In the genomic region with DNA sequence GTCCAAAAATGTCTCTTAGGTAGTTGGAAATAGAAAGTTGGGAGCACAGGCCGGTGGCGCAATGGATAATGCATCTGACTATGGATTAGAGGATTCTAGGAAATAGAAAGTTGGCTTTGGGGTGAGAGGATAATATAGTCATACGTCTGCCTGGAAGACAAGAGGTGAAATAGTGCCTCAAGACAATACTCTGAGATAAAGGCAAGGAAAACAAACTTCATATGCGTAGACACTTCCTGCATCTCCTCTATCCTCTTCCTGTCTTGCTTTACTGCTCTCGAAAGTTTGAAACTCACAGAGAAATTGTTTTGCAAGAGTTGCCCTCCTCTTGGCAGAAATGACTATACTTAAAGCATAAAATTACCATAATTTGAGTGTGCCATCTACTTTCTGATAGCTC, we compare ENCODE assay signal across 18 cellular contexts.
DNase-seq lines count a peak whose midpoint lies in the region; TF ChIP-seq lines count a peak whose summit lies in the region.
"Had no signal": no experiment of that assay in that cellular context is flagged by ENCODE, and none has a peak within 500 bp of the region (broad histone marks: within the 10 kb centered on the region; RNA-seq: fewer than 3 reads in every experiment).

No MANE protein-coding gene starts in this region.

- DNase-seq in SK-N-MC (ENCODE audit: low read depth, low spot score): no peak
- DNase-seq in endothelial cell (ENCODE audit: low spot score): no peak
- DNase-seq in fibroblast of pulmonary artery (ENCODE audit: low read depth): peak; percentile 75
- peak; percentile 15 for DNase-seq in osteoblast (ENCODE audit: insufficient read length, low spot score, missing footprints)
- DNase-seq in NCI-H146 (lab: John Stamatoyannopoulos, UW): no peak
- DNase-seq in C1 segment of cervical spinal cord (lab: John Stamatoyannopoulos, UW): no peak
- no peak for DNase-seq in NCI-H2029 treated with DMSO at 0.1 percent for 48 hours (lab: John Stamatoyannopoulos, UW)
- DNase-seq: 8988T; ACHN; BE2C; Caco-2; Calu3; CD4-positive, alpha-beta T cell; CD8-positive, alpha-beta T cell; DMS79 treated with DMSO at 0.1 percent for 48 hours; GF-D8 had no signal

- no peak overlapping the region for H3K4me2 ChIP-seq in osteoblast (ENCODE audit: insufficient read depth, low read length)
- H3K4me2 ChIP-seq: BLaER1 had no signal

- H2AFZ ChIP-seq in osteoblast (ENCODE audit: low read length): no peak overlapping the region

- no peaks in the 10 kb centered on the region for H3K27me3 ChIP-seq in osteoblast (ENCODE audit: insufficient read depth, low read length)
- H3K27me3 ChIP-seq: BE2C, BLaER1 had no signal

- TF ChIP-seq CTCF in endothelial cell (IDR thresholded peaks at IDR 0.05; ENCODE audit: unreplicated experiment) (no peak), fibroblast of pulmonary artery (IDR thresholded peaks at IDR 0.05; ENCODE audit: low read length, missing control alignments) (no peak), osteoblast (IDR thresholded peaks at IDR 0.05; ENCODE audit: extremely low read depth, low read depth, low read length) (no peak)

- peak overlapping the region; percentile 82 for H3K27ac Mint-ChIP-seq in endothelial cell (ENCODE audit: unreplicated experiment)
- H3K27ac Mint-ChIP-seq: CD4-positive, alpha-beta T cell; CD8-positive, alpha-beta T cell had no signal

- H4K20me1 ChIP-seq in osteoblast (ENCODE audit: insufficient read depth, low read length): no peaks in the 10 kb centered on the region
- H4K20me1 ChIP-seq: BLaER1 had no signal

- peak overlapping the region; percentile 84 for H3K27ac ChIP-seq in SK-N-MC
- H3K27ac ChIP-seq in osteoblast (ENCODE audit: low read depth, low read length): no peak overlapping the region
- H3K27ac ChIP-seq: BLaER1, C4-2B had no signal

- no peaks in the 10 kb centered on the region for H3K9me3 Mint-ChIP-seq in endothelial cell (ENCODE audit: unreplicated experiment)

- peaks cover 2% of the 10 kb centered on the region for H3K27me3 Mint-ChIP-seq in endothelial cell (ENCODE audit: unreplicated experiment)
- H3K27me3 Mint-ChIP-seq: CD4-positive, alpha-beta T cell had no signal

- H3K79me2 ChIP-seq in osteoblast (ENCODE audit: insufficient read depth, low read length): no peaks in the 10 kb centered on the region

- no peaks in the 10 kb centered on the region for H3K4me1 ChIP-seq in osteoblast (ENCODE audit: insufficient read depth, low read length)
- H3K4me1 ChIP-seq: BE2C, Caco-2 had no signal

- H3K4me3 ChIP-seq in SK-N-MC: peak overlapping the region; percentile 5; the same call in 1 of the 2 replicates
- no peak overlapping the region for H3K4me3 ChIP-seq in fibroblast of pulmonary artery (replicated peaks; ENCODE audit: low read depth, low read length)
- H3K4me3 ChIP-seq in osteoblast (ENCODE audit: insufficient read depth, low read length): no peak overlapping the region
- H3K4me3 ChIP-seq: BLaER1 had no signal

- no peaks in the 10 kb centered on the region for H3K36me3 ChIP-seq in SK-N-MC (ENCODE audit: insufficient read depth, low read length)
- no peaks in the 10 kb centered on the region for H3K36me3 ChIP-seq in osteoblast (ENCODE audit: insufficient read depth, low read length)
- H3K36me3 ChIP-seq: BE2C, BLaER1 had no signal

- H3K4me3 Mint-ChIP-seq in endothelial cell (ENCODE audit: unreplicated experiment): no peak overlapping the region
- H3K4me3 Mint-ChIP-seq: CD4-positive, alpha-beta T cell; CD8-positive, alpha-beta T cell had no signal

- H3K36me3 Mint-ChIP-seq in endothelial cell (ENCODE audit: low read depth, unreplicated experiment): no peaks in the 10 kb centered on the region
- H3K36me3 Mint-ChIP-seq: CD8-positive, alpha-beta T cell had no signal

- no peak overlapping the region for H3K9ac ChIP-seq in SK-N-MC (ENCODE audit: insufficient read length)
- H3K9ac ChIP-seq: BLaER1 had no signal

- H3K9me3 ChIP-seq in SK-N-MC (ENCODE audit: low read depth, low read length) (no peaks in the 10 kb centered on the region), osteoblast (ENCODE audit: low read depth, low read length) (no peaks in the 10 kb centered on the region)
- H3K9me3 ChIP-seq: BE2C, BLaER1, Caco-2 had no signal

- H3K4me1 Mint-ChIP-seq in endothelial cell (ENCODE audit: unreplicated experiment): peaks cover 12% of the 10 kb centered on the region

Comparison
In these comparisons a context has a peak if more than half of its experiments do, and no peak if none do; other contexts are left out.
1. DNase-seq: peak in fibroblast of pulmonary artery (single experiment) and osteoblast (single experiment); none in SK-N-MC (single experiment), endothelial cell (single experiment), NCI-H146 (single experiment), C1 segment of cervical spinal cord (0 of 14) and NCI-H2029 treated with DMSO at 0.1 percent for 48 hours (single experiment).